19 cellular contexts compared by ENCODE assay signal in genomic region chr2:163420604-163421003, GRCh38.
DNase-seq lines count a peak whose midpoint lies in the region; ATAC-seq, FAIRE-seq and TF ChIP-seq lines count a peak whose summit lies in the region.
"Had no signal": no experiment of that assay in that cellular context is flagged by ENCODE, and none has a peak within 500 bp of the region (broad histone marks: within the 10 kb centered on the region; RNA-seq: fewer than 3 reads in every experiment).

No MANE protein-coding gene starts in this region.

- no TSS peak for BruUV-seq in HepG2 (replicated peaks; lab: Mats Ljungman, UMichigan)

- H4K20me1 ChIP-seq in HepG2 (ENCODE audit: insufficient read depth, low read length) = no peaks in the 10 kb centered on the region
- H4K20me1 ChIP-seq in OCI-LY1 (ENCODE audit: insufficient read depth, low read length) = no peaks in the 10 kb centered on the region
- H4K20me1 ChIP-seq in neural progenitor cell (ENCODE audit: low read depth) = no peaks in the 10 kb centered on the region
- H4K20me1 ChIP-seq: BLaER1 treated with 17β-estradiol and CSF1 and Interleukin-3, amounts not matched to agents 10 nM and 100 nM had no signal

- DNase-seq in HepG2 (ENCODE audit: low spot score) (no peak), right lobe of liver (no peak), neural progenitor cell (ENCODE audit: low spot score) (no peak), cerebellar nuclear complex (lab: John Stamatoyannopoulos, UW) (no peak)
- DNase-seq: ACHN; Caco-2; Calu3; CD4-positive, alpha-beta T cell; CD8-positive, alpha-beta T cell; DMS79 treated with DMSO at 0.1 percent for 48 hours; GF-D8 had no signal

- FAIRE-seq in HepG2 (lab: Jason Lieb, UNC) = no peak
- FAIRE-seq: G401.6, GM12891, GM19239 had no signal

- H3K9me3 Mint-ChIP-seq in neural progenitor cell = no peaks in the 10 kb centered on the region

- H3K27me3 ChIP-seq in HepG2 (ENCODE audit: control insufficient read depth in 1 of 2, insufficient read depth in 2 of 2, low read length in 2 of 2) (no peaks in the 10 kb centered on the region), right lobe of liver (no peaks in the 10 kb centered on the region), OCI-LY1 (ENCODE audit: insufficient read depth, low read length) (no peaks in the 10 kb centered on the region), neural progenitor cell (no peaks in the 10 kb centered on the region)
- H3K27me3 ChIP-seq: BLaER1 treated with 17β-estradiol and CSF1 and Interleukin-3, amounts not matched to agents 10 nM and 100 nM had no signal

- in situ Hi-C loops in HepG2 (cut with HindIII; ENCODE audit: extremely low pct_ligation_motif_present, low pct_unique_long_range_greater_than_20kb) = no loop called here

- H3K27me3 Mint-ChIP-seq in neural progenitor cell (ENCODE audit: insufficient read depth, low read depth) = no peaks in the 10 kb centered on the region
- H3K27me3 Mint-ChIP-seq: CD4-positive, alpha-beta T cell had no signal

- H2AFZ ChIP-seq in HepG2 (ENCODE audit: low read length) (no peak overlapping the region), OCI-LY1 (ENCODE audit: low read length) (peak overlapping the region; percentile 36; the same call in 1 of the 2 replicates), neural progenitor cell (replicated peaks) (peak overlapping the region; percentile 48)

- ATAC-seq in HepG2 (no peak), right lobe of liver (no peak)
- ATAC-seq in activated CD4-positive, CD25-positive, alpha-beta regulatory T cell treated with anti-CD3 and anti-CD28 coated beads, Interleukin-2, amount 50 U/mL, for 24 hours = no peak
- ATAC-seq: CD8-positive, alpha-beta T cell had no signal

- H3K4me1 ChIP-seq in HepG2 (ENCODE audit: insufficient read depth, low read length) = no peaks in the 10 kb centered on the region
- H3K4me1 ChIP-seq in right lobe of liver = no peaks in the 10 kb centered on the region
- peaks cover 12% of the 10 kb centered on the region for H3K4me1 ChIP-seq in OCI-LY1 (ENCODE audit: insufficient read depth, low read length, severe bottlenecking)
- peaks cover 4% of the 10 kb centered on the region for H3K4me1 ChIP-seq in neural progenitor cell
- H3K4me1 ChIP-seq: Caco-2 had no signal

- H3K79me2 ChIP-seq in HepG2 (ENCODE audit: insufficient read depth, low read length) (no peaks in the 10 kb centered on the region), OCI-LY1 (ENCODE audit: insufficient read depth, low read length) (no peaks in the 10 kb centered on the region), neural progenitor cell (ENCODE audit: low read depth) (no peaks in the 10 kb centered on the region)

- H3K4me2 ChIP-seq in HepG2 (ENCODE audit: low read depth, low read length) (no peak overlapping the region), OCI-LY1 (ENCODE audit: low read length) (no peak overlapping the region), neural progenitor cell (no peak overlapping the region)
- H3K4me2 ChIP-seq: BLaER1 treated with 17β-estradiol and CSF1 and Interleukin-3, amounts not matched to agents 10 nM and 100 nM had no signal

- POLR2A ChIA-PET in HepG2 (lab: Yijun Ruan, JAX) = no interaction called here

- TF ChIP-seq RAD21 in HepG2 (CRISPR knock-in tag; IDR thresholded peaks at IDR 0.05) = no peak

- H3K9me2 ChIP-seq in OCI-LY1 (ENCODE audit: low read depth, low read length) = no peaks in the 10 kb centered on the region

- WGBS in HepG2 (ENCODE audit: low lambda C conversion rate) = 34% methylated on average over 2 of the region's 2 CpGs
- WGBS in right lobe of liver (ENCODE audit: insufficient coverage, low coverage, low lambda C conversion rate, missing lambda C conversion rate) = 90% methylated on average over 2 of the region's 2 CpGs

- H3K4me3 Mint-ChIP-seq in neural progenitor cell = no peak overlapping the region
- H3K4me3 Mint-ChIP-seq: CD4-positive, alpha-beta T cell; CD8-positive, alpha-beta T cell had no signal

- H3K36me3 Mint-ChIP-seq in neural progenitor cell = no peaks in the 10 kb centered on the region
- H3K36me3 Mint-ChIP-seq: CD8-positive, alpha-beta T cell had no signal

- no peak overlapping the region for H3K27ac ChIP-seq in HepG2 (ENCODE audit: extremely low read length, insufficient read depth, low read length)
- no peak overlapping the region for H3K27ac ChIP-seq in right lobe of liver
- no peak overlapping the region for H3K27ac ChIP-seq in OCI-LY1 (ENCODE audit: low read depth, low read length, poor library complexity, severe bottlenecking)
- no peak overlapping the region for H3K27ac ChIP-seq in neural progenitor cell
- H3K27ac ChIP-seq: 22Rv1; BLaER1 treated with 17β-estradiol and CSF1 and Interleukin-3, amounts not matched to agents 10 nM and 100 nM; C4-2B had no signal

- H3K36me3 ChIP-seq in HepG2 (replicated peaks in 1 of 2; ENCODE audit: control insufficient read depth in 1 of 2, insufficient read depth in 2 of 2, low read length in 2 of 2) (no peaks in the 10 kb centered on the region), right lobe of liver (no peaks in the 10 kb centered on the region), OCI-LY1 (ENCODE audit: insufficient read depth, low read length) (no peaks in the 10 kb centered on the region), neural progenitor cell (no peaks in the 10 kb centered on the region)
- H3K36me3 ChIP-seq: BLaER1 treated with 17β-estradiol and CSF1 and Interleukin-3, amounts not matched to agents 10 nM and 100 nM had no signal

- no peak overlapping the region for H3K4me3 ChIP-seq in HepG2 (replicated peaks in 1 of 3; ENCODE audit: insufficient read depth in 1 of 3, low read depth in 2 of 3, low read length in 3 of 3)
- H3K4me3 ChIP-seq in right lobe of liver = no peak overlapping the region
- no peak overlapping the region for H3K4me3 ChIP-seq in OCI-LY1 (ENCODE audit: low read depth, low read length, poor library complexity, severe bottlenecking)
- no peak overlapping the region for H3K4me3 ChIP-seq in neural progenitor cell
- H3K4me3 ChIP-seq: BLaER1 treated with 17β-estradiol and CSF1 and Interleukin-3, amounts not matched to agents 10 nM and 100 nM had no signal

- H3K9me3 ChIP-seq in HepG2 (ENCODE audit: low read length) = no peaks in the 10 kb centered on the region
- H3K9me3 ChIP-seq in right lobe of liver = no peaks in the 10 kb centered on the region
- no peaks in the 10 kb centered on the region for H3K9me3 ChIP-seq in OCI-LY1 (ENCODE audit: low read length)
- no peaks in the 10 kb centered on the region for H3K9me3 ChIP-seq in neural progenitor cell (ENCODE audit: low read depth)
- H3K9me3 ChIP-seq: BLaER1 treated with 17β-estradiol and CSF1 and Interleukin-3, amounts not matched to agents 10 nM and 100 nM; Caco-2 had no signal

- H3K4me1 Mint-ChIP-seq in neural progenitor cell = no peaks in the 10 kb centered on the region

- no peak overlapping the region for H3K27ac Mint-ChIP-seq in neural progenitor cell
- H3K27ac Mint-ChIP-seq: CD4-positive, alpha-beta T cell; CD8-positive, alpha-beta T cell had no signal

- no peak for TF ChIP-seq CTCF in HepG2 (CRISPR knock-in tag; IDR thresholded peaks at IDR 0.05)
- TF ChIP-seq CTCF in right lobe of liver (IDR thresholded peaks at IDR 0.05) = no peak
- no peak for TF ChIP-seq CTCF in OCI-LY1 (IDR thresholded peaks at IDR 0.05; ENCODE audit: low read length)
- no peak for TF ChIP-seq CTCF in neural progenitor cell (IDR thresholded peaks at IDR 0.05)

- TF ChIP-seq EP300 in HepG2 (IDR thresholded peaks at IDR 0.05; ENCODE audit: low read depth in 2 of 2, low read length in 2 of 2) = no peak
- TF ChIP-seq EP300 in HepG2 (CRISPR knock-in tag; IDR thresholded peaks at IDR 0.05; ENCODE audit: borderline replicate concordance) = no peak

- intact Hi-C loops in HepG2 (cut with micrococcal nuclease; ENCODE audit: unreplicated experiment) (no loop called here), right lobe of liver (cut with DNase I) (no loop called here)

- CTCF ChIA-PET in HepG2 (lab: Yijun Ruan, JAX; ENCODE audit: low intra/inter-chr PET ratio, low total read pairs) = no interaction called here

- H3K9ac ChIP-seq in HepG2 (ENCODE audit: insufficient read depth, low read depth, low read length) = no peak overlapping the region
- no peak overlapping the region for H3K9ac ChIP-seq in OCI-LY1 (ENCODE audit: low read length)
- no peak overlapping the region for H3K9ac ChIP-seq in neural progenitor cell
- H3K9ac ChIP-seq: BLaER1 treated with 17β-estradiol and CSF1 and Interleukin-3, amounts not matched to agents 10 nM and 100 nM had no signal

- H3F3A ChIP-seq in OCI-LY1 (ENCODE audit: insufficient read depth, low read length) (no peaks in the 10 kb centered on the region), neural progenitor cell (ENCODE audit: low read depth) (no peaks in the 10 kb centered on the region)

- TF ChIP-seq POLR2A in HepG2 (IDR thresholded peaks at IDR 0.05; ENCODE audit: insufficient read depth in 1 of 2, low read depth in 2 of 2, low read length in 2 of 2) (no peak), right lobe of liver (IDR thresholded peaks at IDR 0.05) (no peak)

TF ChIP-seq in HepG2, 621 proteins besides CTCF, POLR2A, EP300 and RAD21:
- TF ChIP-seq MAFK (conservative IDR thresholded peaks at IDR 0.05 in 1 of 2, IDR thresholded peaks at IDR 0.05 in 1 of 2; ENCODE audit: low read length in 2 of 2) (peak; percentile 54 to 57; a peak in 3 of 4 replicates), MAFF (IDR thresholded peaks at IDR 0.05; ENCODE audit: low read depth, low read length) (peak; percentile 49), ZNF296 (CRISPR knock-in tag; conservative IDR thresholded peaks at IDR 0.05) (no peak), ZNF598 (CRISPR knock-in tag; IDR thresholded peaks at IDR 0.05; ENCODE audit: borderline replicate concordance) (no peak)
